Comparison of ENCODE assay signal across 1 cellular context in genomic region chr1:153922838-153923652, GRCh38.
A peak's percentile ranks its signal among the peaks of the same experiment; 100 is the strongest.
TF ChIP-seq lines count a peak whose summit lies in the region.

GATAD2B (minus strand) TSS chr1:153922972; CDS start chr1:153828347, 94,625 bp downstream.

TF ChIP-seq in SK-N-SH, 30 proteins besides CTCF, POLR2A, EP300 and RAD21 (continued from another document):
- TF ChIP-seq PBX3 (IDR thresholded peaks at IDR 0.05) = peak; percentile 100
- peak; percentile 59; the same call in 1 of the 2 replicates for TF ChIP-seq RFX5 (IDR thresholded peaks at IDR 0.05; ENCODE audit: low read length)
- TF ChIP-seq IRF3 (IDR thresholded peaks at IDR 0.05; ENCODE audit: low read depth, low read length) = peak; percentile 97
